ENCODE assay signal across 15 cellular contexts in the genomic region with DNA sequence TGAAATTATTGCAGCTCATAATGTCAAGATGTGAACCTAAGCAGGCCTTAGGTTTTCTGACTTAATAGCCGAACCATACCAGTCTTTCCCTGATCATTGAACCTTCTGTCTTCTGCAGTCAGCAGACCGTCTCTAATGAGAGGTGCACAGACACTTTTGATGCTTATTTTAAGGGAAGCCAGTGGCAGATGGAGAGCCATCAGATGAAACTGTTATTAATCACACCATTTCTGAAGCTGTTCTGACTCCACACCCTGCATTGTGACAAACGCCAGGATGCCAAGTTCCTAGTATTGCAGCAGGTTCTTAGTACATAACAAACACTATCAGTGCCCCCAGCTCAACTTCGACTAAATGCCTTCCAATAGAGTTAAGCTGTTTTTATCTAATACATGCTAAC. TPM values are rescaled to one million over a fixed set of nuclear protein-coding genes. Genes with fewer than 3 reads are reported as not detected.
DNase-seq lines count a peak whose midpoint lies in the region; ATAC-seq and TF ChIP-seq lines count a peak whose summit lies in the region.
"Had no signal": no experiment of that assay in that cellular context is flagged by ENCODE, and none has a peak within 500 bp of the region (broad histone marks: within the 10 kb centered on the region; RNA-seq: fewer than 3 reads in every experiment).

No MANE protein-coding gene starts in this region.

- H3K27ac Mint-ChIP-seq in MCF 10A (ENCODE audit: low read depth, unreplicated experiment) (peak overlapping the region; percentile 55), immature natural killer cell (peak overlapping the region; percentile 3 to 80 (median 59))
- H3K27ac Mint-ChIP-seq in activated T-helper 17 cell treated with anti-CD3 and anti-CD28 coated beads, Interleukin-2, amount 50 U/mL, for 72 hours: no peak overlapping the region

- H3K27me3 ChIP-seq in mammary epithelial cell (ENCODE audit: insufficient read depth, low read length) (no peaks in the 10 kb centered on the region), transverse colon (no peaks in the 10 kb centered on the region)
- H3K27me3 ChIP-seq: adrenal gland, upper lobe of left lung had no signal

- intact Hi-C loops in MCF 10A (cut with micrococcal nuclease): no loop called here
- intact Hi-C loops in mammary epithelial cell (cut with micrococcal nuclease): loop anchor here (10.0 kb wide), 2 partner anchors 384 to 614 kb away; no protein-coding TSS in a partner anchor
- intact Hi-C loops in transverse colon (cut with DNase I; ENCODE audit: low total_unique reads): loop anchor here (10.0 kb wide), 1 partner anchor 1014 kb away; no protein-coding TSS in a partner anchor

- H3K36me3 ChIP-seq in mammary epithelial cell (ENCODE audit: insufficient read depth, low read length): peaks cover 7% of the 10 kb centered on the region
- H3K36me3 ChIP-seq in transverse colon: no peaks in the 10 kb centered on the region
- H3K36me3 ChIP-seq: adrenal gland, upper lobe of left lung had no signal

- no peak overlapping the region for H2AFZ ChIP-seq in mammary epithelial cell (ENCODE audit: low read depth, low read length)

- dilution Hi-C loops in mammary epithelial cell (cut with HindIII; ENCODE audit: low sequenced_read_pairs): no loop called here

- H3K4me1 Mint-ChIP-seq in MCF 10A (ENCODE audit: insufficient read depth, unreplicated experiment): peaks cover 72% of the 10 kb centered on the region
- peaks cover 55% of the 10 kb centered on the region for H3K4me1 Mint-ChIP-seq in activated T-helper 17 cell treated with anti-CD3 and anti-CD28 coated beads, Interleukin-2, amount 50 U/mL, for 72 hours
- peaks cover 76 to 94% of the 10 kb centered on the region in 2 donors for H3K4me1 Mint-ChIP-seq in immature natural killer cell

- WGBS in mammary epithelial cell (ENCODE audit: low coverage, missing lambda C conversion rate): 57% methylated on average over 4 of the region's 4 CpGs
- WGBS in transverse colon (ENCODE audit: low coverage in 1 of 2), 2 donors: 69 to 74% methylated on average over 4 of the region's 4 CpGs

- H4K20me1 ChIP-seq in mammary epithelial cell (ENCODE audit: insufficient read depth, low read length): no peaks in the 10 kb centered on the region

- no peak overlapping the region for H3K4me2 ChIP-seq in mammary epithelial cell (ENCODE audit: insufficient read depth, low read depth, low read length)

- H3K9me3 ChIP-seq in mammary epithelial cell (replicated peaks; ENCODE audit: insufficient read depth, low read length) (no peaks in the 10 kb centered on the region), transverse colon (no peaks in the 10 kb centered on the region)
- H3K9me3 ChIP-seq: adrenal gland, upper lobe of left lung had no signal

- DNase-seq in MCF 10A (ENCODE audit: unreplicated experiment): no peak
- no peak for DNase-seq in mammary epithelial cell
- DNase-seq in immature natural killer cell: no peak
- DNase-seq in transverse colon: no peak
- DNase-seq in stimulated activated CD4-positive, alpha-beta T cell treated with anti-CD3 and anti-CD28 coated beads, Interleukin-4, amount 100 ng/mL, for 4 hours: no peak
- DNase-seq in activated CD8-positive, alpha-beta memory T cell treated with anti-CD3 and anti-CD28 coated beads, Interleukin-2, amount 50 U/mL, for 48 hours: no peak
- DNase-seq: adrenal gland, cortex of kidney, head of caudate nucleus, NCI-H187, PC-3, retina, upper lobe of left lung had no signal

- no peaks in the 10 kb centered on the region for H3K27me3 Mint-ChIP-seq in MCF 10A (ENCODE audit: insufficient read depth, unreplicated experiment)
- no peaks in the 10 kb centered on the region for H3K27me3 Mint-ChIP-seq in activated T-helper 17 cell treated with anti-CD3 and anti-CD28 coated beads, Interleukin-2, amount 50 U/mL, for 72 hours
- H3K27me3 Mint-ChIP-seq in immature natural killer cell (ENCODE audit: low read depth in 3 of 3): peaks cover 0 to 4% (median 1%) of the 10 kb centered on the region in 3 donors

- H3K9ac ChIP-seq in mammary epithelial cell (ENCODE audit: insufficient read depth, low read length): no peak overlapping the region

- POLR2A ChIA-PET in MCF 10A (lab: Yijun Ruan, JAX): interaction anchor here (0.5 to 5.3 kb wide), 5 partner anchors 12 to 1012 kb away, joined by 3 to 29 read pairs (median 4); a partner anchor contains a TSS

- in situ Hi-C loops in mammary epithelial cell (cut with MboI; ENCODE audit: low sequenced_read_pairs in 2 of 2): loop anchor here (25.0 kb wide), 2 partner anchors 771 to 1021 kb away; no protein-coding TSS in a partner anchor
- in situ Hi-C loops in transverse colon (cut with MboI; ENCODE audit: low pct_ligation_motif_present in 1 of 4, low pct_unique_long_range_greater_than_20kb in 1 of 4, low sequenced_read_pairs in 3 of 4): loop anchor here in 3 of 4 donors (10.0 to 25.0 kb wide), 3 partner anchors 994 to 1021 kb away; no protein-coding TSS in a partner anchor

- no peak for TF ChIP-seq POLR2A in transverse colon (IDR thresholded peaks at IDR 0.05)

- BruUV-seq in MCF 10A (replicated peaks; lab: Mats Ljungman, UMichigan): no TSS peak
- no TSS peak for BruUV-seq in mammary epithelial cell (replicated peaks; lab: Mats Ljungman, UMichigan)

- H3K27ac ChIP-seq in mammary epithelial cell (ENCODE audit: insufficient read depth, low read depth, low read length) (no peak overlapping the region), transverse colon (peak overlapping the region; percentile 23 to 77 (median 69))

- ATAC-seq in activated T-helper 17 cell treated with anti-CD3 and anti-CD28 coated beads, Interleukin-2, amount 50 U/mL, for 72 hours (replicated peaks): no peak
- no peak for ATAC-seq in HG03159 (IDR thresholded peaks at IDR 0.05; ENCODE audit: unreplicated experiment)
- ATAC-seq: PC-3 had no signal

- H3K79me2 ChIP-seq in mammary epithelial cell (ENCODE audit: insufficient read depth, low read length): peaks cover 86% of the 10 kb centered on the region

- peaks cover 18% of the 10 kb centered on the region for H3K4me1 ChIP-seq in mammary epithelial cell (ENCODE audit: insufficient read depth, low read length)
- peaks cover 29 to 81% (median 44%) of the 10 kb centered on the region in 4 donors for H3K4me1 ChIP-seq in transverse colon

- no peak for TF ChIP-seq EP300 in transverse colon (IDR thresholded peaks at IDR 0.05; ENCODE audit: low read depth)

- peaks cover 86% of the 10 kb centered on the region for H3K36me3 Mint-ChIP-seq in MCF 10A (ENCODE audit: insufficient read depth, unreplicated experiment)
- H3K36me3 Mint-ChIP-seq in activated T-helper 17 cell treated with anti-CD3 and anti-CD28 coated beads, Interleukin-2, amount 50 U/mL, for 72 hours (ENCODE audit: low read depth): no peaks in the 10 kb centered on the region
- H3K36me3 Mint-ChIP-seq in immature natural killer cell: no peaks in the 10 kb centered on the region

- TF ChIP-seq CTCF in MCF 10A (IDR thresholded peaks at IDR 0.05; ENCODE audit: unreplicated experiment) (no peak), mammary epithelial cell (conservative IDR thresholded peaks at IDR 0.05 in 1 of 2, IDR thresholded peaks at IDR 0.05 in 1 of 2; ENCODE audit: extremely low read depth in 1 of 2, insufficient read depth in 1 of 2, low read depth in 1 of 2, low read length in 2 of 2) (no peak), transverse colon (IDR thresholded peaks at IDR 0.05) (no peak)

- H3K4me3 ChIP-seq in mammary epithelial cell (replicated peaks in 1 of 3; ENCODE audit: insufficient read depth in 1 of 3, low read depth in 2 of 3, low read length in 3 of 3): no peak overlapping the region
- no peak overlapping the region for H3K4me3 ChIP-seq in transverse colon
- H3K4me3 ChIP-seq: adrenal gland, upper lobe of left lung had no signal

- H3K9me3 Mint-ChIP-seq in MCF 10A (ENCODE audit: unreplicated experiment): no peaks in the 10 kb centered on the region
- H3K9me3 Mint-ChIP-seq in activated T-helper 17 cell treated with anti-CD3 and anti-CD28 coated beads, Interleukin-2, amount 50 U/mL, for 72 hours: no peaks in the 10 kb centered on the region
- no peaks in the 10 kb centered on the region for H3K9me3 Mint-ChIP-seq in immature natural killer cell

- CTCF ChIA-PET in MCF 10A (lab: Yijun Ruan, JAX) (interaction anchor here (0.7 to 1.3 kb wide), 5 partner anchors 14 to 1012 kb away, joined by 3 to 10 read pairs (median 3); no protein-coding TSS in a partner anchor), mammary epithelial cell (lab: Charles Lee; ENCODE audit: low non-redundant PET) (no interaction called here)

- H3K4me3 Mint-ChIP-seq in MCF 10A (ENCODE audit: unreplicated experiment): no peak overlapping the region
- H3K4me3 Mint-ChIP-seq in activated T-helper 17 cell treated with anti-CD3 and anti-CD28 coated beads, Interleukin-2, amount 50 U/mL, for 72 hours: peak overlapping the region; percentile 26
- H3K4me3 Mint-ChIP-seq in immature natural killer cell: peak overlapping the region in 2 of 5 donors; percentile 20 to 23

RNA-seq across cellular contexts. Expression of a gene that starts 43.0 kb away (rescaled TPM):
- total RNA-seq in MCF 10A (2022) (124 and 151 TPM in 2 replicates), mammary epithelial cell (100 to 1,000 TPM in 1 of 2 donors, 10 to 100 TPM in 1; 74.3 to 195 TPM), transverse colon (100 to 1,000 TPM in 1 of 4 donors, 10 to 100 TPM in 3; 44.9 to 222 (median 81.6) TPM)
- polyA plus RNA-seq in mammary epithelial cell (11.1 TPM), immature natural killer cell (10 to 100 TPM; 62.7 to 80.0 (median 66.8) TPM)
- 96.6 TPM for polyA minus RNA-seq in mammary epithelial cell
- total RNA-seq in activated T-helper 17 cell treated with anti-CD3 and anti-CD28 coated beads, Interleukin-2, amount 50 U/mL, for 72 hours: 10 to 100 TPM; 47.5 to 57.0 TPM
